14 cellular contexts compared by ENCODE assay signal in the genomic region with DNA sequence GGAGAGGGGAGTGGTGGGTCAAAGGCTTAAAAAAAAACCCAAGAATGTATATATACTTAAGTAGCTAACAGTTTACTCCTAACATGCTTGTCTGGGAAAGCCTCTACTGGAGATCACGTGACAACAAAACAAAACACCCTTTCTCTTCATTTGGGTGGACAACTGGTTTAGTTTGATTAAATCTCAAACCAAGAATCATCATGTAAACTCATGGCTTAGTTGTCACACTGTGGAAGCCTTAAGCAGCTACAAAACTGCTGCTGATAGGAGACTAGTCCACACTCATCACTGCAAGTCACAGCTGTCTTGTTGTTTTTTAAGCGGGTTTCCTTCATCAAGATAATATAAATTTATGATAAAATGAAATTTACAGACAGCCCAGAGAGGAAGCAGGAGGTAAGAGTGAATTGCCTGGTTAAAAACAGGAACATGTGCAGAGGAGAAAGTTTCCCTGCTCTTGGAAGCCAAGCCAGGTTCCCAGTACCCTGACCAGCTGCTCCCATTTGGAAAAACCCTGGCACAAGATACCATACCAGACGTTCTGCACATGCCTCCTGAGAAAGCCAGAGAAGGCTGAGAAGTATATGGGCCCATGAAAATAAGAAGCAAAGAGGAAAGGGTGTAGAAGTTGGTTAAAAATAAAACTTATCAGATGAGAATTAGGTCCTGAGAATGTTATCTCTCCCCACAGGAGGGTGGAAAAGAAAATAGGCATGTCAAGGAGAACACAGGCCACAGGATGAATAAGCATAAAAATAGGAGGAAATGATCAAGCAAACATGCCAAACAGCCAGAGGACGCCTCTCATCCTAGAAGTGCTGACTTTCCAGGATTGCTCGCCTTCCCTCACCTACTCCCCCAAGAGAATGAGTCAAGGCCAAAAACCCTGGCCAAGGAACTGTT. TPM values are rescaled to one million over a fixed set of nuclear protein-coding genes. Genes with fewer than 3 reads are reported as not detected.
DNase-seq lines count a peak whose midpoint lies in the region; ATAC-seq, FAIRE-seq and TF ChIP-seq lines count a peak whose summit lies in the region.
"Had no signal": no experiment of that assay in that cellular context is flagged by ENCODE, and none has a peak within 500 bp of the region (broad histone marks: within the 10 kb centered on the region; RNA-seq: fewer than 3 reads in every experiment).

No MANE protein-coding gene starts in this region.

- peak overlapping the region; percentile 70 for H2AFZ ChIP-seq in PC-3 (ENCODE audit: low read length)

- TF ChIP-seq CTCF in PC-3 (conservative IDR thresholded peaks at IDR 0.05; ENCODE audit: low read depth, low read length) (no peak), epithelial cell of esophagus (IDR thresholded peaks at IDR 0.05; ENCODE audit: insufficient read depth, low read depth, low read length, missing control alignments) (no peak), osteocyte (IDR thresholded peaks at IDR 0.05) (no peak)

- H3F3A ChIP-seq in PC-3 (ENCODE audit: low read length, unreplicated experiment), result no peaks in the 10 kb centered on the region

- in situ Hi-C loops in Caki2 (cut with HindIII; ENCODE audit: low pct_unique_long_range_greater_than_20kb, low sequenced_read_pairs), result no loop called here

- intact Hi-C loops in PC-3 (cut with micrococcal nuclease), result no loop called here

- H3K9me3 ChIP-seq in PC-3 (ENCODE audit: low read length), result no peaks in the 10 kb centered on the region

- no peaks in the 10 kb centered on the region for H3K79me2 ChIP-seq in PC-3 (ENCODE audit: low read length)

- no peak for FAIRE-seq in HTR-8/SVneo (lab: Jason Lieb, UNC)
- FAIRE-seq: TTC549 had no signal

- peak overlapping the region; percentile 35; the same call in 1 of the 2 replicates for H3K4me2 ChIP-seq in PC-3 (ENCODE audit: low read length)

- H3K9ac ChIP-seq in PC-3 (ENCODE audit: low read length), result no peak overlapping the region

- H3K4me3 Mint-ChIP-seq in activated CD8-positive, alpha-beta memory T cell treated with anti-CD3 and anti-CD28 coated beads, Interleukin-2, amount 10 ng/mL, durations not matched to agents 7 days and 5 days, result no peak overlapping the region
- H3K4me3 Mint-ChIP-seq in osteocyte (ENCODE audit: unreplicated experiment), result no peak overlapping the region
- H3K4me3 Mint-ChIP-seq: activated naive CD8-positive, alpha-beta T cell treated with anti-CD3 and anti-CD28 coated beads, Interleukin-2, amount 10 ng/mL, durations not matched to agents 7 days and 5 days; CD4-positive, CD25-positive, alpha-beta regulatory T cell; neural crest cell had no signal

- POLR2A ChIA-PET in PC-3 (lab: Charles Lee; ENCODE audit: unreplicated experiment), result no interaction called here

- peak; percentile 67 for DNase-seq in Caki2 (ENCODE audit: low read depth)
- DNase-seq in PC-3, result peak; percentile 68
- peak; percentile 76 for DNase-seq in epithelial cell of esophagus (ENCODE audit: low read depth)
- DNase-seq in myocyte (ENCODE audit: low read depth), result peak; percentile 77
- no peak for DNase-seq in NCI-H526 (lab: John Stamatoyannopoulos, UW)
- no peak for DNase-seq in activated CD8-positive, alpha-beta memory T cell treated with anti-CD3 and anti-CD28 coated beads, Interleukin-2, amount 10 ng/mL, durations not matched to agents 7 days and 5 days
- DNase-seq in osteocyte (ENCODE audit: extremely low spot score, unreplicated experiment), result no peak
- DNase-seq in HTR-8/SVneo (ENCODE audit: insufficient read length, low spot score), result no peak
- DNase-seq: activated naive CD8-positive, alpha-beta T cell treated with anti-CD3 and anti-CD28 coated beads, Interleukin-2, amount 10 ng/mL, durations not matched to agents 7 days and 5 days; CD4-positive, CD25-positive, alpha-beta regulatory T cell; glutamatergic neuron; NCI-H526 treated with DMSO at 0.1 percent for 48 hours had no signal

- H3K4me1 Mint-ChIP-seq in activated CD8-positive, alpha-beta memory T cell treated with anti-CD3 and anti-CD28 coated beads, Interleukin-2, amount 10 ng/mL, durations not matched to agents 7 days and 5 days, result no peaks in the 10 kb centered on the region
- peaks cover 11% of the 10 kb centered on the region for H3K4me1 Mint-ChIP-seq in osteocyte (ENCODE audit: unreplicated experiment)
- H3K4me1 Mint-ChIP-seq: activated naive CD8-positive, alpha-beta T cell treated with anti-CD3 and anti-CD28 coated beads, Interleukin-2, amount 10 ng/mL, durations not matched to agents 7 days and 5 days; CD4-positive, CD25-positive, alpha-beta regulatory T cell; neural crest cell had no signal

- H4K20me1 ChIP-seq in PC-3 (ENCODE audit: low read length), result no peaks in the 10 kb centered on the region

- H3K27me3 Mint-ChIP-seq in activated CD8-positive, alpha-beta memory T cell treated with anti-CD3 and anti-CD28 coated beads, Interleukin-2, amount 10 ng/mL, durations not matched to agents 7 days and 5 days, result no peaks in the 10 kb centered on the region
- H3K27me3 Mint-ChIP-seq in osteocyte (ENCODE audit: unreplicated experiment), result no peaks in the 10 kb centered on the region
- H3K27me3 Mint-ChIP-seq: CD4-positive, CD25-positive, alpha-beta regulatory T cell had no signal

- no peaks in the 10 kb centered on the region for H3K27me3 ChIP-seq in PC-3 (ENCODE audit: low read length)

- H3K9me3 Mint-ChIP-seq in activated CD8-positive, alpha-beta memory T cell treated with anti-CD3 and anti-CD28 coated beads, Interleukin-2, amount 10 ng/mL, durations not matched to agents 7 days and 5 days (ENCODE audit: low read depth), result no peaks in the 10 kb centered on the region
- no peaks in the 10 kb centered on the region for H3K9me3 Mint-ChIP-seq in osteocyte (ENCODE audit: unreplicated experiment)
- H3K9me3 Mint-ChIP-seq: neural crest cell had no signal

- H3K27ac ChIP-seq in PC-3 (ENCODE audit: low read length), result peak overlapping the region; percentile 30; the same call in 1 of the 2 replicates

- peaks cover 25% of the 10 kb centered on the region for H3K4me1 ChIP-seq in PC-3 (ENCODE audit: insufficient read depth, low read length)

- H3K27ac Mint-ChIP-seq in activated CD8-positive, alpha-beta memory T cell treated with anti-CD3 and anti-CD28 coated beads, Interleukin-2, amount 10 ng/mL, durations not matched to agents 7 days and 5 days, result no peak overlapping the region
- H3K27ac Mint-ChIP-seq in osteocyte (ENCODE audit: unreplicated experiment), result no peak overlapping the region
- H3K27ac Mint-ChIP-seq: activated naive CD8-positive, alpha-beta T cell treated with anti-CD3 and anti-CD28 coated beads, Interleukin-2, amount 10 ng/mL, durations not matched to agents 7 days and 5 days; CD4-positive, CD25-positive, alpha-beta regulatory T cell had no signal

- no peaks in the 10 kb centered on the region for H3K36me3 Mint-ChIP-seq in activated CD8-positive, alpha-beta memory T cell treated with anti-CD3 and anti-CD28 coated beads, Interleukin-2, amount 10 ng/mL, durations not matched to agents 7 days and 5 days
- no peaks in the 10 kb centered on the region for H3K36me3 Mint-ChIP-seq in osteocyte (ENCODE audit: unreplicated experiment)
- H3K36me3 Mint-ChIP-seq: CD4-positive, CD25-positive, alpha-beta regulatory T cell had no signal

- no peak overlapping the region for H3K4me3 ChIP-seq in PC-3 (ENCODE audit: low read length)
- no peak overlapping the region for H3K4me3 ChIP-seq in epithelial cell of esophagus (ENCODE audit: low read length)

- no peaks in the 10 kb centered on the region for H3K36me3 ChIP-seq in PC-3 (ENCODE audit: low read depth, low read length)

- no peaks in the 10 kb centered on the region for H3K9me2 ChIP-seq in PC-3 (replicated peaks; ENCODE audit: low read length)

- BruUV-seq in PC-3 (replicated peaks; lab: Mats Ljungman, UMichigan), result no TSS peak

- 0 out of 2 replicates have a peak, but pooled peaks have one; percentile 23 for ATAC-seq in PC-3
- ATAC-seq in activated CD8-positive, alpha-beta memory T cell treated with anti-CD3 and anti-CD28 coated beads, Interleukin-2, amount 10 ng/mL, durations not matched to agents 7 days and 5 days, result no peak

- CTCF ChIA-PET in PC-3 (lab: Charles Lee), result no interaction called here
- CTCF ChIA-PET in activated CD8-positive, alpha-beta memory T cell treated with anti-CD3 and anti-CD28 coated beads, Interleukin-2, amount 10 ng/mL, durations not matched to agents 7 days and 5 days (lab: Charles Lee), result no interaction called here

RNA-seq across cellular contexts. Expression of a gene that starts 34.0 kb away (rescaled TPM):
- 79.5 and 82.0 TPM in 2 replicates for total RNA-seq in Caki2 (2014; rRNA removed; shearing (Covaris generic); ENCODE audit: low replicate concordance)
- 2.8 and 3.2 TPM in 2 replicates for total RNA-seq in PC-3 (2014; rRNA removed)
- total RNA-seq in myocyte, result 78.0 and 98.0 TPM in 2 replicates
- 71.5 TPM for polyA plus RNA-seq in myocyte (2012)
- total RNA-seq in activated CD8-positive, alpha-beta memory T cell treated with anti-CD3 and anti-CD28 coated beads, Interleukin-2, amount 10 ng/mL, durations not matched to agents 7 days and 5 days, result 1 to 10 TPM; 4.3 to 5.0 TPM
- 0.37 and 0.38 TPM in 2 replicates for total RNA-seq in osteocyte

Comparison
In these comparisons a context has a peak if more than half of its experiments do, and no peak if none do; other contexts are left out.
1. DNase-seq: peak in Caki2 (single experiment), PC-3 (single experiment), epithelial cell of esophagus (single experiment) and myocyte (single experiment); none in NCI-H526 (0 of 2), activated CD8-positive, alpha-beta memory T cell treated with anti-CD3 and anti-CD28 coated beads, Interleukin-2, amount 10 ng/mL, durations not matched to agents 7 days and 5 days (single experiment), osteocyte (single experiment) and HTR-8/SVneo (single experiment).
2. RNA of a gene that starts 34.0 kb away (total RNA-seq): 79.5 to 82.0 TPM in Caki2 and 78.0 to 98.0 TPM in myocyte; 4.3 to 5.0 TPM in activated CD8-positive, alpha-beta memory T cell treated with anti-CD3 and anti-CD28 coated beads, Interleukin-2, amount 10 ng/mL, durations not matched to agents 7 days and 5 days, 2.8 to 3.2 TPM in PC-3 and 0.37 to 0.38 TPM in osteocyte; every median in the first group is over 10 times any median in the second.